ENCODE assay signal across 11 cellular contexts in the genomic region with DNA sequence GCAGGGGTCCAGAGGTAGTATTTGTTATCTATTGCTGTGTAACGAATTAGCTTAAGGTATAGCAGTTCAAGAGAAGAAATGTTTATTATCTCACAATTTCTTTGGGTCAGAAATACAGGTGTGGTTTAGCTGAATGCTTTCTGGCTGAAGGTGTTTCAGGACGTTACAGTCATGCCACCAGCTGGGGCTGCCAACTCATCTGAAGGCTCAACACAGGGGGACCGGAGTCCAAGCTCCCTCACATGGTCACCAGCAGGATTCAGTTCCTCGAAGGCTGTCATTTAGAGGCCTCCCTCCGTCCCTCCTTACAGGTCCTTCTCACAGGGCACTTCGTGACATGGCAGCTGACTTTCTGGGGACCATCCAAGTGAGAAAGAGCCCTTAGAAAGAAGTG. TPM values are rescaled to one million over a fixed set of nuclear protein-coding genes. Genes with fewer than 3 reads are reported as not detected.
A peak's percentile ranks its signal among the peaks of the same experiment; 100 is the strongest.
DNase-seq lines count a peak whose midpoint lies in the region; ATAC-seq and TF ChIP-seq lines count a peak whose summit lies in the region.
"Had no signal": no experiment of that assay in that cellular context is flagged by ENCODE, and none has a peak within 500 bp of the region (broad histone marks: within the 10 kb centered on the region; RNA-seq: fewer than 3 reads in every experiment).

No MANE protein-coding gene starts in this region.

- DNase-seq in breast epithelium (ENCODE audit: low spot score in 2 of 2) (no peak), MCF 10A (ENCODE audit: unreplicated experiment) (no peak), HL-60 (ENCODE audit: low read depth in 1 of 2, low spot score in 1 of 2) (peak in 1 of 2 experiments; percentile 3), cerebellar cortex (ENCODE audit: low spot score) (peak; percentile 29), G401 (ENCODE audit: low spot score) (no peak), NCI-H146 treated with DMSO at 0.1 percent for 48 hours (lab: John Stamatoyannopoulos, UW; ENCODE audit: unreplicated experiment) (no peak), HT-29 (ENCODE audit: low spot score) (no peak)
- DNase-seq in CD4-positive, alpha-beta T cell, result no peak
- DNase-seq: uterus had no signal

- no peak for TF ChIP-seq POLR2A in breast epithelium (IDR thresholded peaks at IDR 0.05)

- H3K36me3 Mint-ChIP-seq in MCF 10A (ENCODE audit: insufficient read depth, unreplicated experiment), result no peaks in the 10 kb centered on the region
- H3K36me3 Mint-ChIP-seq in CD4-positive, alpha-beta T cell (ENCODE audit: low read depth), result no peaks in the 10 kb centered on the region
- H3K36me3 Mint-ChIP-seq: naive B cell had no signal

- in situ Hi-C loops in G401 (cut with HindIII; ENCODE audit: low sequenced_read_pairs), result no loop called here

- no peaks in the 10 kb centered on the region for H3K9me3 Mint-ChIP-seq in MCF 10A (ENCODE audit: unreplicated experiment)
- H3K9me3 Mint-ChIP-seq in CD4-positive, alpha-beta T cell, result no peaks in the 10 kb centered on the region
- H3K9me3 Mint-ChIP-seq: central memory CD8-positive, alpha-beta T cell; naive B cell had no signal

- H3K36me3 ChIP-seq in breast epithelium, result no peaks in the 10 kb centered on the region
- H3K36me3 ChIP-seq: uterus had no signal

- H3K27me3 Mint-ChIP-seq in MCF 10A (ENCODE audit: insufficient read depth, unreplicated experiment), result no peaks in the 10 kb centered on the region
- H3K27me3 Mint-ChIP-seq in CD4-positive, alpha-beta T cell, result no peaks in the 10 kb centered on the region
- H3K27me3 Mint-ChIP-seq: naive B cell had no signal

- H3K9me3 ChIP-seq in breast epithelium, result no peaks in the 10 kb centered on the region
- no peaks in the 10 kb centered on the region for H3K9me3 ChIP-seq in CD4-positive, alpha-beta T cell (ENCODE audit: control insufficient read depth, low read length)
- H3K9me3 ChIP-seq: uterus had no signal

- CTCF ChIA-PET in MCF 10A (lab: Yijun Ruan, JAX), result interaction anchor here (0.5 to 1.7 kb wide), 5 partner anchors 11 to 112 kb away, joined by 3 to 9 read pairs (median 5); no protein-coding TSS in a partner anchor
- CTCF ChIA-PET in CD4-positive, alpha-beta T cell (lab: Charles Lee), result no interaction called here

- TF ChIP-seq CTCF in breast epithelium (IDR thresholded peaks at IDR 0.05), result no peak
- no peak for TF ChIP-seq CTCF in MCF 10A (IDR thresholded peaks at IDR 0.05; ENCODE audit: unreplicated experiment)
- no peak for TF ChIP-seq CTCF in HL-60 (IDR thresholded peaks at IDR 0.05; ENCODE audit: insufficient read depth, low read length)
- TF ChIP-seq CTCF in CD4-positive, alpha-beta T cell (IDR thresholded peaks at IDR 0.05), result no peak

- no peak overlapping the region for H3K4me3 Mint-ChIP-seq in MCF 10A (ENCODE audit: unreplicated experiment)
- H3K4me3 Mint-ChIP-seq in CD4-positive, alpha-beta T cell, result no peak overlapping the region

- H3K27ac ChIP-seq in breast epithelium (peak overlapping the region; percentile 23 to 59), HL-60 (replicated peaks) (peak overlapping the region; percentile 89)
- H3K27ac ChIP-seq in CD4-positive, alpha-beta T cell (ENCODE audit: low read depth, low read length), result no peak overlapping the region
- H3K27ac ChIP-seq: uterus had no signal

- intact Hi-C loops in breast epithelium (cut with DNase I; ENCODE audit: low total_unique reads) (no loop called here), MCF 10A (cut with micrococcal nuclease) (no loop called here)
- intact Hi-C loops in CD4-positive, alpha-beta T cell (cut with DNase I, micrococcal nuclease), result no loop called here

- BruUV-seq in MCF 10A (replicated peaks; lab: Mats Ljungman, UMichigan), result no TSS peak

- H3K27me3 ChIP-seq in breast epithelium (no peaks in the 10 kb centered on the region), HL-60 (ENCODE audit: insufficient read depth, poor library complexity, severe bottlenecking) (no peaks in the 10 kb centered on the region)
- no peaks in the 10 kb centered on the region for H3K27me3 ChIP-seq in CD4-positive, alpha-beta T cell (ENCODE audit: control insufficient read depth, insufficient read depth, low read length)
- H3K27me3 ChIP-seq: uterus had no signal

- H3K4me1 Mint-ChIP-seq in MCF 10A (ENCODE audit: insufficient read depth, unreplicated experiment), result peaks cover 14% of the 10 kb centered on the region
- H3K4me1 Mint-ChIP-seq in CD4-positive, alpha-beta T cell (ENCODE audit: low read depth), result peaks cover 19% of the 10 kb centered on the region

- H3K4me1 ChIP-seq in breast epithelium, result no peaks in the 10 kb centered on the region
- H3K4me1 ChIP-seq: uterus had no signal

- no peak for ATAC-seq in CD4-positive, alpha-beta T cell (ENCODE audit: poor library complexity)

- POLR2A ChIA-PET in MCF 10A (lab: Yijun Ruan, JAX), result interaction anchor here (1.0 to 1.4 kb wide), 2 partner anchors 9 to 31 kb away, joined by 4 to 6 read pairs; no protein-coding TSS in a partner anchor
- POLR2A ChIA-PET in CD4-positive, alpha-beta T cell (lab: Charles Lee), result interaction anchor here (0.5 to 1.1 kb wide), 2 partner anchors 46 to 93 kb away, joined by 3 to 4 read pairs; no protein-coding TSS in a partner anchor

- H3K4me3 ChIP-seq in breast epithelium (no peak overlapping the region), HL-60 (replicated peaks; ENCODE audit: insufficient read depth, low read length) (no peak overlapping the region)
- H3K4me3 ChIP-seq: uterus had no signal

- H3K27ac Mint-ChIP-seq in MCF 10A (ENCODE audit: low read depth, unreplicated experiment), result no peak overlapping the region
- no peak overlapping the region for H3K27ac Mint-ChIP-seq in CD4-positive, alpha-beta T cell

RNA-seq across cellular contexts. Expression of gene SINHCAF, which starts 37.5 kb away (rescaled TPM):
- total RNA-seq in breast epithelium (10 to 100 TPM; 11.8 to 76.5 (median 54.7) TPM), MCF 10A (2022) (100 and 139 TPM in 2 replicates)
- total RNA-seq in G401 (2014; rRNA removed; shearing (Covaris generic)), result 119 and 211 TPM in 2 replicates
- total RNA-seq in CD4-positive, alpha-beta T cell, result 100 to 1,000 TPM; 103 to 119 TPM
- total RNA-seq in HT-29 (2014; rRNA removed; shearing (Covaris generic)), result 88.0 and 104 TPM in 2 replicates
